In genomic region chr16:62899737-62900136, GRCh38 we compare ENCODE assay signal across 34 cellular contexts.
"Had no signal": no experiment of that assay in that cellular context is flagged by ENCODE, and none has a peak within 500 bp of the region (broad histone marks: within the 10 kb centered on the region; RNA-seq: fewer than 3 reads in every experiment).

No MANE protein-coding gene starts in this region.

- H3K9me3 ChIP-seq: MG63 had no signal

- H3K9ac ChIP-seq: KMS-11 had no signal

- DNase-seq: Karpas-422, Kasumi-1, MG63, MM.1S, MV-4-11, NCI-H1048, NCI-H1092, NCI-H1092 treated with DMSO at 0.1 percent for 48 hours, NCI-H1105, NCI-H1105 treated with DMSO at 0.1 percent for 48 hours, NCI-H1417, NCI-H1417 treated with DMSO at 0.1 percent for 48 hours, NCI-H1436, NCI-H1436 treated with DMSO at 0.1 percent for 48 hours, NCI-H146, NCI-H1694, NCI-H1694 treated with DMSO at 0.1 percent for 48 hours, NCI-H187, NCI-H187 treated with DMSO at 0.1 percent for 48 hours, NCI-H1930, NCI-H2029, NCI-H2029 treated with DMSO at 0.1 percent for 48 hours, NCI-H2081, NCI-H2081 treated with DMSO at 0.1 percent for 48 hours, NCI-H2107, NCI-H2171, NCI-H2171 treated with DMSO at 0.1 percent for 48 hours, NCI-H2227 treated with DMSO at 0.1 percent for 48 hours, NCI-H226, NCI-H345, NCI-H446, NCI-H446 treated with DMSO at 0.1 percent for 48 hours, NCI-H510A had no signal

- H3K27ac ChIP-seq: KMS-11 had no signal

- H3K4me2 ChIP-seq: KMS-11 had no signal

- H3K4me3 ChIP-seq: MG63 had no signal

- H3K36me3 ChIP-seq: MG63 had no signal

- H3K27me3 ChIP-seq: MG63 had no signal
